In the genomic region with DNA sequence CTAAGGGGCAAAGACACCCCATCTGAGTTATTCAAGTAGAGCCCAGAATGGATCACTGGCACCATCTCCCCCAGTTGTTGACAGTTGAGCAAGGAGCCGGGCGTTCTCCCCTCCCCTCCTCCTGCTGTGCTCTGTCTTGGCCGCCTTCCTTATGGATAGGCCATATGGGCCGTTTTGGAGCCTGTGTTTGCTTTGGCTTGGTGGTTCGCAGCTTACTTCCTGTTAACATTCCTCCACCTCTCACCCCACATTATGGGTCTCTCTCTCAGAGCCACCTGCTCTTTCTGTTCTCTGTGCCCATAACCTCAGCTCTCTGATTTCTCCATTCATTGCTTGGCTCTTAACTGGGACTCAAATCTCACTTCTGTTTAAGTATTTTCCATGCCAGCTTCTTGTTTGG, we compare ENCODE assay signal across 12 cellular contexts.
DNase-seq lines count a peak whose midpoint lies in the region; ATAC-seq, FAIRE-seq and TF ChIP-seq lines count a peak whose summit lies in the region.
"Had no signal": no experiment of that assay in that cellular context is flagged by ENCODE, and none has a peak within 500 bp of the region (broad histone marks: within the 10 kb centered on the region; RNA-seq: fewer than 3 reads in every experiment).

No MANE protein-coding gene starts in this region.

- H3K4me3 Mint-ChIP-seq in astrocyte (ENCODE audit: unreplicated experiment) (no peak overlapping the region), glutamatergic neuron (ENCODE audit: unreplicated experiment) (no peak overlapping the region)
- no peak overlapping the region for H3K4me3 Mint-ChIP-seq in T-helper 2 cell treated with Interferon-gamma antibody and Interleukin-4, amounts not matched to agents 5 μg/mL and 100 μg/mL, for 36 hours
- H3K4me3 Mint-ChIP-seq: activated naive CD8-positive, alpha-beta T cell treated with anti-CD3 and anti-CD28 coated beads, Interleukin-2, amount 50 U/mL, for 24 hours; CD4-positive, alpha-beta T cell; neural crest cell had no signal

- H3K9me3 ChIP-seq in astrocyte (ENCODE audit: insufficient read depth, low read depth, low read length) (no peaks in the 10 kb centered on the region), suprapubic skin (no peaks in the 10 kb centered on the region)

- H3K36me3 Mint-ChIP-seq in astrocyte (ENCODE audit: low read depth, unreplicated experiment) = no peaks in the 10 kb centered on the region
- H3K36me3 Mint-ChIP-seq in T-helper 2 cell treated with Interferon-gamma antibody and Interleukin-4, amounts not matched to agents 5 μg/mL and 100 μg/mL, for 36 hours (ENCODE audit: low read depth) = no peaks in the 10 kb centered on the region
- no peaks in the 10 kb centered on the region for H3K36me3 Mint-ChIP-seq in glutamatergic neuron (ENCODE audit: unreplicated experiment)

- H3K4me1 Mint-ChIP-seq in astrocyte (ENCODE audit: low read depth, unreplicated experiment) = peaks cover 31% of the 10 kb centered on the region
- no peaks in the 10 kb centered on the region for H3K4me1 Mint-ChIP-seq in T-helper 2 cell treated with Interferon-gamma antibody and Interleukin-4, amounts not matched to agents 5 μg/mL and 100 μg/mL, for 36 hours (ENCODE audit: low read depth)
- H3K4me1 Mint-ChIP-seq in glutamatergic neuron (ENCODE audit: low read depth, unreplicated experiment) = peaks cover 25% of the 10 kb centered on the region
- H3K4me1 Mint-ChIP-seq: activated naive CD8-positive, alpha-beta T cell treated with anti-CD3 and anti-CD28 coated beads, Interleukin-2, amount 50 U/mL, for 24 hours had no signal

- TF ChIP-seq POLR2A in suprapubic skin (IDR thresholded peaks at IDR 0.05) = no peak

- H3K27me3 ChIP-seq in astrocyte (ENCODE audit: insufficient read depth, low read length) (no peaks in the 10 kb centered on the region), suprapubic skin (no peaks in the 10 kb centered on the region)

- no peaks in the 10 kb centered on the region for H3K27me3 Mint-ChIP-seq in astrocyte (ENCODE audit: low read depth, unreplicated experiment)
- H3K27me3 Mint-ChIP-seq in T-helper 2 cell treated with Interferon-gamma antibody and Interleukin-4, amounts not matched to agents 5 μg/mL and 100 μg/mL, for 36 hours (ENCODE audit: low read depth) = peaks cover 3% of the 10 kb centered on the region
- no peaks in the 10 kb centered on the region for H3K27me3 Mint-ChIP-seq in glutamatergic neuron (ENCODE audit: unreplicated experiment)

- no peak overlapping the region for H2AFZ ChIP-seq in astrocyte (ENCODE audit: low read depth, low read length)

- TF ChIP-seq CTCF in astrocyte (IDR thresholded peaks at IDR 0.05; ENCODE audit: insufficient read depth, low read depth, low read length) (no peak), suprapubic skin (IDR thresholded peaks at IDR 0.05) (no peak), glutamatergic neuron (IDR thresholded peaks at IDR 0.05; ENCODE audit: partially characterized antibody, unreplicated experiment) (no peak)

- H3K9me3 Mint-ChIP-seq in astrocyte (ENCODE audit: unreplicated experiment) (peaks cover 3% of the 10 kb centered on the region), glutamatergic neuron (ENCODE audit: unreplicated experiment) (no peaks in the 10 kb centered on the region)
- no peaks in the 10 kb centered on the region for H3K9me3 Mint-ChIP-seq in T-helper 2 cell treated with Interferon-gamma antibody and Interleukin-4, amounts not matched to agents 5 μg/mL and 100 μg/mL, for 36 hours
- H3K9me3 Mint-ChIP-seq: activated naive CD8-positive, alpha-beta T cell treated with anti-CD3 and anti-CD28 coated beads, Interleukin-2, amount 50 U/mL, for 24 hours; CD4-positive, alpha-beta T cell; neural crest cell had no signal

- H4K20me1 ChIP-seq in astrocyte (ENCODE audit: insufficient read depth, low read length) = no peaks in the 10 kb centered on the region

- ATAC-seq in left ventricle myocardium superior = peak; percentile 55
- ATAC-seq in HG02571 (IDR thresholded peaks at IDR 0.05; ENCODE audit: unreplicated experiment) = no peak
- ATAC-seq: activated naive CD8-positive, alpha-beta T cell treated with anti-CD3 and anti-CD28 coated beads, Interleukin-2, amount 50 U/mL, for 24 hours had no signal

- H3K4me3 ChIP-seq in astrocyte (ENCODE audit: insufficient read depth, low read depth, low read length) = no peak overlapping the region
- H3K4me3 ChIP-seq in suprapubic skin = no peak overlapping the region

- no peaks in the 10 kb centered on the region for H3K36me3 ChIP-seq in astrocyte (ENCODE audit: insufficient read depth, low read length)
- no peaks in the 10 kb centered on the region for H3K36me3 ChIP-seq in suprapubic skin

- WGBS in suprapubic skin = 74% methylated on average over 5 of the region's 5 CpGs

- no peak for FAIRE-seq in astrocyte (lab: Jason Lieb, UNC)

- peak; percentile 86 for DNase-seq in NCI-H1694 (lab: John Stamatoyannopoulos, UW)
- peak; percentile 80 for DNase-seq in astrocyte (ENCODE audit: low read depth)
- peak; percentile 48 for DNase-seq in left ventricle myocardium superior
- DNase-seq in suprapubic skin (ENCODE audit: low spot score in 2 of 2) = no peak
- DNase-seq in T-helper 2 cell treated with Interferon-gamma antibody and Interleukin-4, amounts not matched to agents 5 μg/mL and 100 μg/mL, for 36 hours (ENCODE audit: low spot score) = no peak
- DNase-seq in glutamatergic neuron = no peak
- DNase-seq: activated CD8-positive, alpha-beta memory T cell treated with anti-CD3 and anti-CD28 coated beads, Interleukin-2, amount 50 U/mL, for 4 hours; activated naive CD8-positive, alpha-beta T cell treated with anti-CD3 and anti-CD28 coated beads, Interleukin-2, amount 50 U/mL, for 24 hours; CD4-positive, alpha-beta T cell; NCI-H1105 had no signal

- no peak overlapping the region for H3K27ac Mint-ChIP-seq in astrocyte (ENCODE audit: unreplicated experiment)
- no peak overlapping the region for H3K27ac Mint-ChIP-seq in T-helper 2 cell treated with Interferon-gamma antibody and Interleukin-4, amounts not matched to agents 5 μg/mL and 100 μg/mL, for 36 hours
- H3K27ac Mint-ChIP-seq in glutamatergic neuron (ENCODE audit: unreplicated experiment) = no peak overlapping the region
- H3K27ac Mint-ChIP-seq: activated naive CD8-positive, alpha-beta T cell treated with anti-CD3 and anti-CD28 coated beads, Interleukin-2, amount 50 U/mL, for 24 hours; CD4-positive, alpha-beta T cell had no signal

- no peak overlapping the region for H3K27ac ChIP-seq in astrocyte (ENCODE audit: low read depth, low read length)
- H3K27ac ChIP-seq in suprapubic skin = peak overlapping the region; percentile 84

- TF ChIP-seq EP300 in suprapubic skin (IDR thresholded peaks at IDR 0.05) = no peak

- H3K9ac ChIP-seq in astrocyte (ENCODE audit: low read length) = no peak overlapping the region

- no peaks in the 10 kb centered on the region for H3K79me2 ChIP-seq in astrocyte (ENCODE audit: insufficient read depth, low read length)

- intact Hi-C loops in left ventricle myocardium superior (cut with micrococcal nuclease) = no loop called here

- H3K4me1 ChIP-seq in astrocyte (ENCODE audit: insufficient read depth, low read length) (peaks cover 33% of the 10 kb centered on the region), suprapubic skin (peaks cover 65% of the 10 kb centered on the region)

- no peak overlapping the region for H3K4me2 ChIP-seq in astrocyte (ENCODE audit: low read length)

Comparison
In these comparisons a context has a peak if more than half of its experiments do, and no peak if none do; other contexts are left out.
1. DNase-seq: peak in NCI-H1694 (single experiment), astrocyte (single experiment) and left ventricle myocardium superior (single experiment); none in suprapubic skin (0 of 2), T-helper 2 cell treated with Interferon-gamma antibody and Interleukin-4, amounts not matched to agents 5 μg/mL and 100 μg/mL, for 36 hours (single experiment) and glutamatergic neuron (single experiment).